In genomic region chr15:52466134-52466701, GRCh38 we compare ENCODE assay signal across 1 cellular context.
TF ChIP-seq lines count a peak whose summit lies in the region.

No MANE protein-coding gene starts in this region.

TF ChIP-seq in HepG2, 621 proteins besides CTCF, POLR2A, EP300 and RAD21 (continued from another document):
- no peak for TF ChIP-seq ZNF318 (CRISPR knock-in tag; IDR thresholded peaks at IDR 0.05)
- TF ChIP-seq ZSCAN30 (CRISPR knock-in tag; IDR thresholded peaks at IDR 0.05): no peak
- no peak for TF ChIP-seq NCOA5 (CRISPR knock-in tag; IDR thresholded peaks at IDR 0.05)
